Comparison of ENCODE assay signal across 15 cellular contexts in the genomic region with DNA sequence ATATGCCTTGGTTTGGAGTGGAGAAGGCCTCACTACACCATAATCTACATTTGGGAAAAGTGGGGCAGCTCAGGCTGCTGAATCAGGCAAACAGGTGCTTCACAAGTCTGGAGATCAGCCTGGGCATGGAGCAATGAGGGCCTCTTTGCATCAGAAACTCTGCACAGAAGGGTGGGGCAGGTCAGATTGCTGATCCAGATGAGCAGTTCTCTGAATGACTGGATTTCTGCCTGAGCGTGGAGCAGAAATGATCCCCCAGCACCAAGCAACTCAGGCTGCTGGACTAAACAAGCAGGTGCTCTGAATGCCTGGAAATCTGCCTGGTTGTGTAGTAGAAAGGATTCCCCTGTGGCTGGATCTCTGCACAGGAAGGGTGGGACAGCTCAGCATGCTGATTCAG.
A peak's percentile ranks its signal among the peaks of the same experiment; 100 is the strongest.
DNase-seq lines count a peak whose midpoint lies in the region; ATAC-seq and TF ChIP-seq lines count a peak whose summit lies in the region.
"Had no signal": no experiment of that assay in that cellular context is flagged by ENCODE, and none has a peak within 500 bp of the region (broad histone marks: within the 10 kb centered on the region; RNA-seq: fewer than 3 reads in every experiment).

No MANE protein-coding gene starts in this region.

- H3K27ac Mint-ChIP-seq in T-helper 2 cell treated with Interferon-gamma antibody and Interleukin-4, amounts not matched to agents 5 μg/mL and 100 μg/mL, for 36 hours, result no peak overlapping the region

- H3K4me3 Mint-ChIP-seq in T-helper 2 cell treated with Interferon-gamma antibody and Interleukin-4, amounts not matched to agents 5 μg/mL and 100 μg/mL, for 36 hours, result no peak overlapping the region

- H3K9me3 ChIP-seq in MG63, result no peaks in the 10 kb centered on the region
- H3K9me3 ChIP-seq: gastrocnemius medialis, neutrophil had no signal

- no peaks in the 10 kb centered on the region for H3K27me3 Mint-ChIP-seq in T-helper 2 cell treated with Interferon-gamma antibody and Interleukin-4, amounts not matched to agents 5 μg/mL and 100 μg/mL, for 36 hours (ENCODE audit: low read depth)

- no peaks in the 10 kb centered on the region for H3K36me3 ChIP-seq in MG63
- H3K36me3 ChIP-seq: gastrocnemius medialis, neutrophil had no signal

- H3K36me3 Mint-ChIP-seq in T-helper 2 cell treated with Interferon-gamma antibody and Interleukin-4, amounts not matched to agents 5 μg/mL and 100 μg/mL, for 36 hours (ENCODE audit: low read depth), result no peaks in the 10 kb centered on the region

- TF ChIP-seq CTCF in GM12865 (IDR thresholded peaks at IDR 0.05; ENCODE audit: insufficient read depth, low read depth, low read length, missing control alignments), result no peak

- no peaks in the 10 kb centered on the region for H3K27me3 ChIP-seq in MG63
- H3K27me3 ChIP-seq: gastrocnemius medialis, neutrophil had no signal

- DNase-seq in GM12865 (ENCODE audit: low read depth) (peak; percentile 73), RKO (ENCODE audit: low spot score) (no peak), MG63 (no peak), medulla oblongata (ENCODE audit: extremely low spot score) (no peak)
- DNase-seq in T-helper 2 cell treated with Interferon-gamma antibody and Interleukin-4, amounts not matched to agents 5 μg/mL and 100 μg/mL, for 36 hours (ENCODE audit: low spot score), result no peak
- DNase-seq: amniotic stem cell, EL, gastrocnemius medialis, NCI-H1436 treated with DMSO at 0.1 percent for 48 hours, PC-9 had no signal

- H3K4me3 ChIP-seq in GM12865 (ENCODE audit: low read depth, low read length) (no peak overlapping the region), MG63 (no peak overlapping the region)
- H3K4me3 ChIP-seq: gastrocnemius medialis, PC-9 had no signal

- ATAC-seq in GM19452 (IDR thresholded peaks at IDR 0.05; ENCODE audit: unreplicated experiment), result peak; percentile 57
- ATAC-seq in HG02840 (IDR thresholded peaks at IDR 0.05; ENCODE audit: low FRiP score, unreplicated experiment), result peak; percentile 58
- peak; percentile 62 for ATAC-seq in HG03565 (IDR thresholded peaks at IDR 0.05; ENCODE audit: unreplicated experiment)
- ATAC-seq: gastrocnemius medialis, HepG2 had no signal

- peaks cover 18% of the 10 kb centered on the region for H3K9me3 Mint-ChIP-seq in T-helper 2 cell treated with Interferon-gamma antibody and Interleukin-4, amounts not matched to agents 5 μg/mL and 100 μg/mL, for 36 hours

- H3K4me1 Mint-ChIP-seq in T-helper 2 cell treated with Interferon-gamma antibody and Interleukin-4, amounts not matched to agents 5 μg/mL and 100 μg/mL, for 36 hours (ENCODE audit: low read depth), result no peaks in the 10 kb centered on the region
